In the genomic region with DNA sequence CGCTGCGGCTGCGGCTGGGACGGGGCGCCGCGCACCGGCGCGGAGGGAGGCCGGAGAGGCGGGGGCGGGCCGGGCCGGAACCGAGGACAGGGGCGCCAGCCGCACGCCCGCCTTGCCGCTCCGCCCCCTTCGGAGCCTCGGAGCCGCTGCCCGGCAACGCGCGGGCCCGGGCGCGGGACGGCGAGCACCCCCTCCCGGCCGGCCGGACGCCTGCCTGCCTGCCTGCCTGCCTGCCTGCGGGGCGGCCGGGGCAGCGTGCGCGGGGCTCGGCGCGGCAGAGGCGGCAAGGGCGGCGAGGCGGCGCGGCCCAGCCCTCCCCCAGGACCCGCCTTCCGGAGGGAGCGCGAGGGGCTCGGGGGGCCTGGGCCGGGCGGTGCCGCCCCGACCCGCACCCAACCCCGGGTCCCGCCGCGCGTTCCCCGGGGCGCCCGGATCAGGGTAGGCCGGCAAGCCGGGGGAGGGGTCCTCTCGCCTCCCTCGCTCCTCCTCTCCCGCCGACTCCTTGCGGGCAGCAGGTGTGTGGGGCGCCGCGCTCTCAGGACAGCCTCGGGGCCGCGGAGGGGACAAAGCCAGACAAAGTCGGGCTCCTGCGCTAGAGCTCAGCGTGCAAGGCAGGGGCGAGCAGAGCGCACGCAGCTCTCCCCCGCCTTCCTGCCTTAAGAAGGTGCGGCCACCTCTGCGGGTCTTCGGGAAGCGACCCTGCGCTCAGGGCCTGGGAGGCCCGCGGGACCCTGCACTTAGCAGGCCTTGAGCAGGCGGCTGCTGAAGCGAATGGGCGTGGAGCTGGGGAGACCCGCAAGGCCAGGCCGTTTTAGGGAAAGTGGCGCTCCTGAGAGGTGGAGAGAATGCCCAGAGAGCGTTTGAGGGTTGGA, we compare ENCODE assay signal across 8 cellular contexts. TPM values are rescaled to one million over a fixed set of nuclear protein-coding genes. Genes with fewer than 3 reads are reported as not detected.
DNase-seq lines count a peak whose midpoint lies in the region; ATAC-seq and TF ChIP-seq lines count a peak whose summit lies in the region.

A gene (minus strand): TSS at position 58 of the 872 bp plus-strand sequence. CDS start 120 bp downstream, outside the sequence.

- DNase-seq in CD8-positive, alpha-beta memory T cell, result peak; percentile 15 to 54 (median 32)
- peak; percentile 77 for DNase-seq in PC-3
- peak; percentile 30 for DNase-seq in activated gamma-delta T cell (lab: John Stamatoyannopoulos, UW)
- no peak for DNase-seq in foreskin keratinocyte
- peak; percentile 69 for DNase-seq in neuronal stem cell (ENCODE audit: low spot score)
- peak; percentile 71 for DNase-seq in transverse colon

- peak within 1 kb of the TSS; percentile 96 for H3K23ac ChIP-seq in neuronal stem cell (ENCODE audit: low read depth, low read length, poor library complexity)

- WGBS in neuronal stem cell (ENCODE audit: extremely low coverage in 2 of 2, insufficient read length in 2 of 2, insufficient replicate concordance in 1 of 2), 2 donors, result no CpG with 5 or more reads among the region's 105 CpGs
- WGBS in transverse colon (ENCODE audit: low coverage in 1 of 2), 2 donors, result 1% methylated on average over 56 of the region's 105 CpGs; no CpG with 5 or more reads in 1 of the 2 donors

- H3K27ac Mint-ChIP-seq in CD8-positive, alpha-beta memory T cell, result peak within 1 kb of the TSS in 5 of 8 donors; percentile 1 to 77 (median 61)

- H3K79me1 ChIP-seq in neuronal stem cell (ENCODE audit: low read depth, low read length), result peaks cover 6% of the 10 kb centered on the region

- peaks cover 5% of the 10 kb centered on the region for H3K4me1 ChIP-seq in CD8-positive, alpha-beta memory T cell (ENCODE audit: insufficient read depth, low read length)
- H3K4me1 ChIP-seq in PC-3 (ENCODE audit: insufficient read depth, low read length), result peaks cover 22% of the 10 kb centered on the region
- H3K4me1 ChIP-seq in foreskin keratinocyte, result peaks cover 8% of the 10 kb centered on the region
- H3K4me1 ChIP-seq in neuronal stem cell (ENCODE audit: control insufficient read depth in 2 of 2, insufficient read depth in 1 of 2, low read depth in 1 of 2, low read length in 2 of 2), result peaks cover 12 to 14% of the 10 kb centered on the region in 2 donors
- H3K4me1 ChIP-seq in transverse colon, result peaks cover 0 to 17% (median 16%) of the 10 kb centered on the region in 4 donors

- no peaks in the 10 kb centered on the region for H3K36me3 ChIP-seq in CD8-positive, alpha-beta memory T cell (ENCODE audit: insufficient read depth, low read length)
- H3K36me3 ChIP-seq in PC-3 (ENCODE audit: low read depth, low read length) (no peaks in the 10 kb centered on the region), neuronal stem cell (replicated peaks in 1 of 2; ENCODE audit: control insufficient read depth in 2 of 2, insufficient read depth in 2 of 2, low read length in 2 of 2) (peaks cover 1 to 4% of the 10 kb centered on the region in 2 donors), transverse colon (no peaks in the 10 kb centered on the region)

- H3K4me1 Mint-ChIP-seq in CD8-positive, alpha-beta memory T cell, result peaks cover 9 to 18% (median 10%) of the 10 kb centered on the region in 3 donors

- no TSS peak for BruUV-seq in PC-3 (replicated peaks; lab: Mats Ljungman, UMichigan)

- TF ChIP-seq CTCF in PC-3 (conservative IDR thresholded peaks at IDR 0.05; ENCODE audit: low read depth, low read length) (no peak), foreskin keratinocyte (conservative IDR thresholded peaks at IDR 0.05) (peak; percentile 50), transverse colon (IDR thresholded peaks at IDR 0.05) (no peak)

- H3K36me3 Mint-ChIP-seq in CD8-positive, alpha-beta memory T cell, result peaks cover 0 to 4% (median 1%) of the 10 kb centered on the region in 3 donors

- H3K4me2 ChIP-seq in PC-3 (ENCODE audit: low read length) (peak within 1 kb of the TSS; percentile 88), neuronal stem cell (ENCODE audit: insufficient read depth, low read length, poor library complexity, severe bottlenecking) (peak within 1 kb of the TSS; percentile 81)

- H4K8ac ChIP-seq in neuronal stem cell (ENCODE audit: low read depth, low read length), result no peak within 1 kb of the TSS

- peak within 1 kb of the TSS; percentile 38 for H2AK5ac ChIP-seq in neuronal stem cell (ENCODE audit: low read depth, low read length)

- H2AFZ ChIP-seq in PC-3 (ENCODE audit: low read length) (peak within 1 kb of the TSS; percentile 59), neuronal stem cell (ENCODE audit: low read length) (peak within 1 kb of the TSS; percentile 98)

- peaks cover 0 to 2% (median 0%) of the 10 kb centered on the region in 5 donors for H3K9me3 Mint-ChIP-seq in CD8-positive, alpha-beta memory T cell

- no peaks in the 10 kb centered on the region for H3K9me3 ChIP-seq in CD8-positive, alpha-beta memory T cell (ENCODE audit: low read length)
- no peaks in the 10 kb centered on the region for H3K9me3 ChIP-seq in PC-3 (ENCODE audit: low read length)
- no peaks in the 10 kb centered on the region for H3K9me3 ChIP-seq in neuronal stem cell (replicated peaks in 1 of 2; ENCODE audit: control insufficient read depth in 2 of 2, insufficient read depth in 1 of 2, low read depth in 1 of 2, low read length in 2 of 2)
- no peaks in the 10 kb centered on the region for H3K9me3 ChIP-seq in transverse colon

- peaks cover 22% of the 10 kb centered on the region for H4K20me1 ChIP-seq in PC-3 (ENCODE audit: low read length)

- peak within 1 kb of the TSS; percentile 48 for H3K4me3 ChIP-seq in CD8-positive, alpha-beta memory T cell (ENCODE audit: low read length)
- H3K4me3 ChIP-seq in PC-3 (ENCODE audit: low read length) (peak within 1 kb of the TSS; percentile 90), neuronal stem cell (ENCODE audit: low read length in 2 of 2) (peak within 1 kb of the TSS; percentile 88 to 91), transverse colon (peak within 1 kb of the TSS; percentile 55 to 68 (median 61))

- peaks cover 26% of the 10 kb centered on the region for H3K27me3 ChIP-seq in CD8-positive, alpha-beta memory T cell (ENCODE audit: insufficient read depth, low read length, poor library complexity, severe bottlenecking)
- H3K27me3 ChIP-seq in PC-3 (ENCODE audit: low read length), result no peaks in the 10 kb centered on the region
- H3K27me3 ChIP-seq in foreskin keratinocyte, result no peaks in the 10 kb centered on the region
- no peaks in the 10 kb centered on the region for H3K27me3 ChIP-seq in neuronal stem cell (ENCODE audit: control insufficient read depth in 3 of 3, insufficient read depth in 3 of 3, low read depth in 1 of 3, low read length in 3 of 3)
- H3K27me3 ChIP-seq in transverse colon, result peaks cover 8% of the 10 kb centered on the region

- peaks cover 43% of the 10 kb centered on the region for H3K79me2 ChIP-seq in PC-3 (ENCODE audit: low read length)

- H3K27me3 Mint-ChIP-seq in CD8-positive, alpha-beta memory T cell, result peaks cover 46 to 47% of the 10 kb centered on the region in 2 donors

- H4K91ac ChIP-seq in neuronal stem cell (ENCODE audit: low read depth, low read length, poor library complexity), result peak within 1 kb of the TSS; percentile 87

- H2BK12ac ChIP-seq in neuronal stem cell (ENCODE audit: low read length), result no peak within 1 kb of the TSS

- H3K14ac ChIP-seq in neuronal stem cell (ENCODE audit: low read length), result peak within 1 kb of the TSS; percentile 89

- no peak within 1 kb of the TSS for H3K4ac ChIP-seq in neuronal stem cell (ENCODE audit: low read length)

- intact Hi-C loops in PC-3 (cut with micrococcal nuclease), result loop anchor here (5.0 kb wide), 1 partner anchor 229 kb away; no protein-coding TSS in a partner anchor
- intact Hi-C loops in transverse colon (cut with DNase I; ENCODE audit: low total_unique reads), result no loop called here

- in situ Hi-C loops in transverse colon (cut with MboI; ENCODE audit: low pct_ligation_motif_present in 1 of 4, low pct_unique_long_range_greater_than_20kb in 1 of 4, low sequenced_read_pairs in 3 of 4), result no loop called here

- H2BK5ac ChIP-seq in neuronal stem cell (ENCODE audit: low read length), result peak within 1 kb of the TSS; percentile 56

- CTCF ChIA-PET in CD8-positive, alpha-beta memory T cell (lab: Charles Lee), result interaction anchor here (0.8 to 2.6 kb wide), 2 partner anchors 95 to 532 kb away, joined by 3 to 12 read pairs; no protein-coding TSS in a partner anchor
- CTCF ChIA-PET in PC-3 (lab: Charles Lee), result interaction anchor here (1.0 kb wide), 1 partner anchor 95 kb away, joined by 8 read pairs; no protein-coding TSS in a partner anchor

- H3F3A ChIP-seq in PC-3 (ENCODE audit: low read length, unreplicated experiment), result no peaks in the 10 kb centered on the region

- peak within 1 kb of the TSS; percentile 62 for H2BK120ac ChIP-seq in neuronal stem cell (ENCODE audit: low read depth, low read length)

- no peak within 1 kb of the TSS for H2BK15ac ChIP-seq in neuronal stem cell (ENCODE audit: low read length)

- ATAC-seq in GM19395 (IDR thresholded peaks at IDR 0.05; ENCODE audit: unreplicated experiment), result peak; percentile 75
- ATAC-seq in HG03469 (IDR thresholded peaks at IDR 0.05; ENCODE audit: unreplicated experiment), result peak; percentile 66
- peak; percentile 79 for ATAC-seq in PC-3
- peak; percentile 91 for ATAC-seq in foreskin keratinocyte

- no peak within 1 kb of the TSS for H3K27ac ChIP-seq in CD8-positive, alpha-beta memory T cell (ENCODE audit: low read depth, low read length)
- peak within 1 kb of the TSS; percentile 40 for H3K27ac ChIP-seq in PC-3 (ENCODE audit: low read length)
- peak within 1 kb of the TSS; percentile 69 for H3K27ac ChIP-seq in foreskin keratinocyte
- peak within 1 kb of the TSS; percentile 70 for H3K27ac ChIP-seq in neuronal stem cell (replicated peaks; ENCODE audit: low read length)
- peak within 1 kb of the TSS in 2 of 4 donors; percentile 43 to 53 for H3K27ac ChIP-seq in transverse colon

- H3K9ac ChIP-seq in PC-3 (ENCODE audit: low read length) (peak within 1 kb of the TSS; percentile 89), neuronal stem cell (ENCODE audit: low read depth, low read length, poor library complexity) (peak within 1 kb of the TSS; percentile 87)

- H3K9me2 ChIP-seq in PC-3 (replicated peaks; ENCODE audit: low read length), result no peaks in the 10 kb centered on the region

- POLR2A ChIA-PET in CD8-positive, alpha-beta memory T cell (lab: Charles Lee), result no interaction called here
- POLR2A ChIA-PET in PC-3 (lab: Charles Lee; ENCODE audit: unreplicated experiment), result interaction anchor here (0.6 kb wide), 2 partner anchors 62 to 95 kb away, joined by 3 to 5 read pairs; no protein-coding TSS in a partner anchor

- TF ChIP-seq POLR2A in transverse colon (IDR thresholded peaks at IDR 0.05), result no peak

- TF ChIP-seq EP300 in transverse colon (IDR thresholded peaks at IDR 0.05; ENCODE audit: low read depth), result no peak

- H3K18ac ChIP-seq in neuronal stem cell (ENCODE audit: low read length), result peak within 1 kb of the TSS; percentile 95

- peak within 1 kb of the TSS; percentile 78 to 91 (median 89) for H3K4me3 Mint-ChIP-seq in CD8-positive, alpha-beta memory T cell

RNA-seq across cellular contexts. Expression of the gene that starts here (rescaled TPM):
- 1 to 10 TPM; 1.1 to 1.2 TPM for total RNA-seq in CD8-positive, alpha-beta memory T cell
- polyA plus RNA-seq in CD8-positive, alpha-beta memory T cell, result not detected
- total RNA-seq in PC-3 (2014; rRNA removed) (7.5 and 8.2 TPM in 2 replicates), foreskin keratinocyte (4.9 and 5.1 TPM in 2 replicates), transverse colon (1 to 10 TPM in 2 of 4 donors, under 1 TPM in 2; 0.37 to 1.5 (median 0.93) TPM)
- polyA plus RNA-seq in foreskin keratinocyte, result 1.1 and 1.2 TPM in 2 replicates
- polyA plus RNA-seq in neuronal stem cell (2013, experiment 1 of 2), result 10.0 TPM
- polyA plus RNA-seq in neuronal stem cell (2013, experiment 2 of 2), result 10.6 TPM

Comparison
In these comparisons a context has a peak if more than half of its experiments do, and no peak if none do; other contexts are left out.
1. DNase-seq: peak in CD8-positive, alpha-beta memory T cell (5 of 5), PC-3 (single experiment), activated gamma-delta T cell (single experiment), neuronal stem cell (single experiment) and transverse colon (single experiment); none in foreskin keratinocyte (0 of 2).
2. Peak in every context shown above with its lines, with median percentiles within 50 percentile points of each other: H3K4me3 ChIP-seq and ATAC-seq.